In the genomic region with DNA sequence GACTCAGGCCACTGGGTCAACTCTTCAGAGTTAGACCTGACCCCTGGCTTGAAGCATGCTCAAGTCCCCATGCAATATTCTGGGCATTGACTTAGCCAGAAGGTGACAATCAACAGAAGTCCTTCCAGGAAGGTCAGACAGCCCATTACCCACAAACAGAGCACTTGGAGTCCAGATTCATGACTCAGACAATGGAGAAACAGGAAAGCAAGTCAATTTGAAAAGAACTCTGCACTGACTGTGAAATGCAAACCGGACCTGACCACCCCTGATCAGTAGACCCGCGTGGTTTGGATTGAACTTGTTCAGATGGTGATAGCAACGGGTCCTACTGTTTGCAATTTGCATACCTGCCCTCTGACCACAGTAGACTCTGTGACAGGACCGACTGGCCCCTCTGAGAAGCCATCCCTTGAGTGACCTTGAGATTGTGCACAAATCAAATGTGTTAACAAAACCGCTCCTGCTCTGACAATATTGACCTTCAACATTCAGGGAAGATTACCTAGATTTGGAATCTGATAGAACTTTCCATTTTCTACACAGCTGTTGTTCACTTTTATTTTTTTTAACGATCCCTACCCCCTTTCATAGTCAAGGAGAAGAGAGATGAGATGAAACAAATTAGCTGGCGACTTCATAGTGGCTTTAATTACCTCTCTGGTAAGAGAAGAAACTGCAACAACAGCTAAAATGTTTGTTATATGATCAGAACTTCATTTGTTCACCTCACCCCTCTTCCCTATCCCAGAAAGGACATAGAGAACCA, we compare ENCODE assay signal across 1 cellular context.
A peak's percentile ranks its signal among the peaks of the same experiment; 100 is the strongest.
TF ChIP-seq lines count a peak whose summit lies in the region.

No MANE protein-coding gene starts in this region.

TF ChIP-seq in HepG2, 621 proteins besides CTCF, POLR2A, EP300 and RAD21 (continued from another document and continues in another):
- TF ChIP-seq, protein P1, sequence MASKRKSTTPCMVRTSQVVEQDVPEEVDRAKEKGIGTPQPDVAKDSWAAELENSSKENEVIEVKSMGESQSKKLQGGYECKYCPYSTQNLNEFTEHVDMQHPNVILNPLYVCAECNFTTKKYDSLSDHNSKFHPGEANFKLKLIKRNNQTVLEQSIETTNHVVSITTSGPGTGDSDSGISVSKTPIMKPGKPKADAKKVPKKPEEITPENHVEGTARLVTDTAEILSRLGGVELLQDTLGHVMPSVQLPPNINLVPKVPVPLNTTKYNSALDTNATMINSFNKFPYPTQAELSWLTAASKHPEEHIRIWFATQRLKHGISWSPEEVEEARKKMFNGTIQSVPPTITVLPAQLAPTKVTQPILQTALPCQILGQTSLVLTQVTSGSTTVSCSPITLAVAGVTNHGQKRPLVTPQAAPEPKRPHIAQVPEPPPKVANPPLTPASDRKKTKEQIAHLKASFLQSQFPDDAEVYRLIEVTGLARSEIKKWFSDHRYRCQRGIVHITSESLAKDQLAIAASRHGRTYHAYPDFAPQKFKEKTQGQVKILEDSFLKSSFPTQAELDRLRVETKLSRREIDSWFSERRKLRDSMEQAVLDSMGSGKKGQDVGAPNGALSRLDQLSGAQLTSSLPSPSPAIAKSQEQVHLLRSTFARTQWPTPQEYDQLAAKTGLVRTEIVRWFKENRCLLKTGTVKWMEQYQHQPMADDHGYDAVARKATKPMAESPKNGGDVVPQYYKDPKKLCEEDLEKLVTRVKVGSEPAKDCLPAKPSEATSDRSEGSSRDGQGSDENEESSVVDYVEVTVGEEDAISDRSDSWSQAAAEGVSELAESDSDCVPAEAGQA (IDR thresholded peaks at IDR 0.05; ENCODE audit: low read depth): no peak
- TF ChIP-seq, protein P1 (CRISPR knock-in tag; IDR thresholded peaks at IDR 0.05; ENCODE audit: borderline replicate concordance): 0 out of 2 replicates have a peak, but pooled peaks have one; percentile 18
- peak; percentile 65; the same call in 1 of the 3 replicates for TF ChIP-seq MXI1 (IDR thresholded peaks at IDR 0.05; ENCODE audit: borderline replicate concordance, low read depth, low read length)
- no peak for TF ChIP-seq KLF16 (CRISPR knock-in tag; IDR thresholded peaks at IDR 0.05)
- TF ChIP-seq CEBPZ (IDR thresholded peaks at IDR 0.05; ENCODE audit: low read length): no peak
- peak; percentile 66; the same call in 1 of the 2 replicates for TF ChIP-seq ZNF232 (CRISPR knock-in tag; IDR thresholded peaks at IDR 0.05; ENCODE audit: borderline replicate concordance)
- TF ChIP-seq ZNF781 (CRISPR knock-in tag; IDR thresholded peaks at IDR 0.05; ENCODE audit: borderline replicate concordance, not compliant biosample characterization): no peak
- 0 out of 2 replicates have a peak, but pooled peaks have one; percentile 20 for TF ChIP-seq ZNF670 (CRISPR knock-in tag; IDR thresholded peaks at IDR 0.05; ENCODE audit: borderline replicate concordance)
- peak; percentile 68 for TF ChIP-seq ZNF430 (CRISPR knock-in tag; IDR thresholded peaks at IDR 0.05)
- no peak for TF ChIP-seq GTF2F1 (IDR thresholded peaks at IDR 0.05; ENCODE audit: low read length)
- no peak for TF ChIP-seq ZNF101 (CRISPR knock-in tag; IDR thresholded peaks at IDR 0.05; ENCODE audit: borderline replicate concordance, low read depth)
- TF ChIP-seq ZNF878 (CRISPR knock-in tag; IDR thresholded peaks at IDR 0.05): peak; percentile 54; the same call in 1 of the 2 replicates
- no peak for TF ChIP-seq TRIM22 (IDR thresholded peaks at IDR 0.05)
- TF ChIP-seq SPEN (CRISPR knock-in tag; IDR thresholded peaks at IDR 0.05; ENCODE audit: low read depth): peak; percentile 53; the same call in 1 of the 2 replicates
- TF ChIP-seq RFXANK (CRISPR knock-in tag; IDR thresholded peaks at IDR 0.05): no peak
- no peak for TF ChIP-seq ZFP36 (IDR thresholded peaks at IDR 0.05; ENCODE audit: borderline replicate concordance, low read depth, low read length, partially characterized antibody)
- TF ChIP-seq, protein P2, sequence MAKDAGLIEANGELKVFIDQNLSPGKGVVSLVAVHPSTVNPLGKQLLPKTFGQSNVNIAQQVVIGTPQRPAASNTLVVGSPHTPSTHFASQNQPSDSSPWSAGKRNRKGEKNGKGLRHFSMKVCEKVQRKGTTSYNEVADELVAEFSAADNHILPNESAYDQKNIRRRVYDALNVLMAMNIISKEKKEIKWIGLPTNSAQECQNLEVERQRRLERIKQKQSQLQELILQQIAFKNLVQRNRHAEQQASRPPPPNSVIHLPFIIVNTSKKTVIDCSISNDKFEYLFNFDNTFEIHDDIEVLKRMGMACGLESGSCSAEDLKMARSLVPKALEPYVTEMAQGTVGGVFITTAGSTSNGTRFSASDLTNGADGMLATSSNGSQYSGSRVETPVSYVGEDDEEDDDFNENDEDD (CRISPR knock-in tag; IDR thresholded peaks at IDR 0.05; ENCODE audit: borderline replicate concordance): 0 out of 2 replicates have a peak, but pooled peaks have one; percentile 56
- peak; percentile 30; the same call in 1 of the 2 replicates for TF ChIP-seq KDM2A (CRISPR knock-in tag; IDR thresholded peaks at IDR 0.05; ENCODE audit: borderline replicate concordance, low read depth)
- peak; percentile 91; the same call in 1 of the 2 replicates for TF ChIP-seq CHD4 (IDR thresholded peaks at IDR 0.05; ENCODE audit: borderline replicate concordance, low read length)
- peak; percentile 79 for TF ChIP-seq ASH2L (IDR thresholded peaks at IDR 0.05; ENCODE audit: insufficient read length, low read depth, low read length)
- TF ChIP-seq SNAPC2 (CRISPR knock-in tag; IDR thresholded peaks at IDR 0.05): peak; percentile 97
- peak; percentile 66 for TF ChIP-seq KDM6A (CRISPR knock-in tag; IDR thresholded peaks at IDR 0.05; ENCODE audit: low read depth)
- TF ChIP-seq MIXL1 (CRISPR knock-in tag; IDR thresholded peaks at IDR 0.05): peak; percentile 57; the same call in 1 of the 2 replicates
- TF ChIP-seq, protein P3, sequence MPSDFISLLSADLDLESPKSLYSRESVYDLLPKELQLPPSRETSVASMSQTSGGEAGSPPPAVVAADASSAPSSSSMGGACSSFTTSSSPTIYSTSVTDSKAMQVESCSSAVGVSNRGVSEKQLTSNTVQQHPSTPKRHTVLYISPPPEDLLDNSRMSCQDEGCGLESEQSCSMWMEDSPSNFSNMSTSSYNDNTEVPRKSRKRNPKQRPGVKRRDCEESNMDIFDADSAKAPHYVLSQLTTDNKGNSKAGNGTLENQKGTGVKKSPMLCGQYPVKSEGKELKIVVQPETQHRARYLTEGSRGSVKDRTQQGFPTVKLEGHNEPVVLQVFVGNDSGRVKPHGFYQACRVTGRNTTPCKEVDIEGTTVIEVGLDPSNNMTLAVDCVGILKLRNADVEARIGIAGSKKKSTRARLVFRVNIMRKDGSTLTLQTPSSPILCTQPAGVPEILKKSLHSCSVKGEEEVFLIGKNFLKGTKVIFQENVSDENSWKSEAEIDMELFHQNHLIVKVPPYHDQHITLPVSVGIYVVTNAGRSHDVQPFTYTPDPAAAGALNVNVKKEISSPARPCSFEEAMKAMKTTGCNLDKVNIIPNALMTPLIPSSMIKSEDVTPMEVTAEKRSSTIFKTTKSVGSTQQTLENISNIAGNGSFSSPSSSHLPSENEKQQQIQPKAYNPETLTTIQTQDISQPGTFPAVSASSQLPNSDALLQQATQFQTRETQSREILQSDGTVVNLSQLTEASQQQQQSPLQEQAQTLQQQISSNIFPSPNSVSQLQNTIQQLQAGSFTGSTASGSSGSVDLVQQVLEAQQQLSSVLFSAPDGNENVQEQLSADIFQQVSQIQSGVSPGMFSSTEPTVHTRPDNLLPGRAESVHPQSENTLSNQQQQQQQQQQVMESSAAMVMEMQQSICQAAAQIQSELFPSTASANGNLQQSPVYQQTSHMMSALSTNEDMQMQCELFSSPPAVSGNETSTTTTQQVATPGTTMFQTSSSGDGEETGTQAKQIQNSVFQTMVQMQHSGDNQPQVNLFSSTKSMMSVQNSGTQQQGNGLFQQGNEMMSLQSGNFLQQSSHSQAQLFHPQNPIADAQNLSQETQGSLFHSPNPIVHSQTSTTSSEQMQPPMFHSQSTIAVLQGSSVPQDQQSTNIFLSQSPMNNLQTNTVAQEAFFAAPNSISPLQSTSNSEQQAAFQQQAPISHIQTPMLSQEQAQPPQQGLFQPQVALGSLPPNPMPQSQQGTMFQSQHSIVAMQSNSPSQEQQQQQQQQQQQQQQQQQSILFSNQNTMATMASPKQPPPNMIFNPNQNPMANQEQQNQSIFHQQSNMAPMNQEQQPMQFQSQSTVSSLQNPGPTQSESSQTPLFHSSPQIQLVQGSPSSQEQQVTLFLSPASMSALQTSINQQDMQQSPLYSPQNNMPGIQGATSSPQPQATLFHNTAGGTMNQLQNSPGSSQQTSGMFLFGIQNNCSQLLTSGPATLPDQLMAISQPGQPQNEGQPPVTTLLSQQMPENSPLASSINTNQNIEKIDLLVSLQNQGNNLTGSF (CRISPR knock-in tag; IDR thresholded peaks at IDR 0.05): no peak
- no peak; the same call in 1 of the 2 replicates for TF ChIP-seq ZNF431 (CRISPR knock-in tag; IDR thresholded peaks at IDR 0.05; ENCODE audit: borderline replicate concordance, low read depth)
- TF ChIP-seq, protein P4, sequence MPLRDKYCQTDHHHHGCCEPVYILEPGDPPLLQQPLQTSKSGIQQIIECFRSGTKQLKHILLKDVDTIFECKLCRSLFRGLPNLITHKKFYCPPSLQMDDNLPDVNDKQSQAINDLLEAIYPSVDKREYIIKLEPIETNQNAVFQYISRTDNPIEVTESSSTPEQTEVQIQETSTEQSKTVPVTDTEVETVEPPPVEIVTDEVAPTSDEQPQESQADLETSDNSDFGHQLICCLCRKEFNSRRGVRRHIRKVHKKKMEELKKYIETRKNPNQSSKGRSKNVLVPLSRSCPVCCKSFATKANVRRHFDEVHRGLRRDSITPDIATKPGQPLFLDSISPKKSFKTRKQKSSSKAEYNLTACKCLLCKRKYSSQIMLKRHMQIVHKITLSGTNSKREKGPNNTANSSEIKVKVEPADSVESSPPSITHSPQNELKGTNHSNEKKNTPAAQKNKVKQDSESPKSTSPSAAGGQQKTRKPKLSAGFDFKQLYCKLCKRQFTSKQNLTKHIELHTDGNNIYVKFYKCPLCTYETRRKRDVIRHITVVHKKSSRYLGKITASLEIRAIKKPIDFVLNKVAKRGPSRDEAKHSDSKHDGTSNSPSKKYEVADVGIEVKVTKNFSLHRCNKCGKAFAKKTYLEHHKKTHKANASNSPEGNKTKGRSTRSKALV (CRISPR knock-in tag; IDR thresholded peaks at IDR 0.05): 0 out of 2 replicates have a peak, but pooled peaks have one; percentile 26
- no peak for TF ChIP-seq KLF9 (CRISPR knock-in tag; IDR thresholded peaks at IDR 0.05; ENCODE audit: low read depth)
- TF ChIP-seq SMAD1 (CRISPR knock-in tag; IDR thresholded peaks at IDR 0.05; ENCODE audit: borderline replicate concordance, low read depth): no peak
- TF ChIP-seq IKZF4 (CRISPR knock-in tag; IDR thresholded peaks at IDR 0.05; ENCODE audit: borderline replicate concordance, low read depth, not compliant biosample characterization): no peak
- peak; percentile 97 for TF ChIP-seq FOSL2 (CRISPR knock-in tag; IDR thresholded peaks at IDR 0.05)
- peak; percentile 80; the same call in 1 of the 2 replicates for TF ChIP-seq ZNF24 (IDR thresholded peaks at IDR 0.05)
- TF ChIP-seq ZNF577 (CRISPR knock-in tag; IDR thresholded peaks at IDR 0.05; ENCODE audit: borderline replicate concordance, low read depth): no peak
